In the genomic region with DNA sequence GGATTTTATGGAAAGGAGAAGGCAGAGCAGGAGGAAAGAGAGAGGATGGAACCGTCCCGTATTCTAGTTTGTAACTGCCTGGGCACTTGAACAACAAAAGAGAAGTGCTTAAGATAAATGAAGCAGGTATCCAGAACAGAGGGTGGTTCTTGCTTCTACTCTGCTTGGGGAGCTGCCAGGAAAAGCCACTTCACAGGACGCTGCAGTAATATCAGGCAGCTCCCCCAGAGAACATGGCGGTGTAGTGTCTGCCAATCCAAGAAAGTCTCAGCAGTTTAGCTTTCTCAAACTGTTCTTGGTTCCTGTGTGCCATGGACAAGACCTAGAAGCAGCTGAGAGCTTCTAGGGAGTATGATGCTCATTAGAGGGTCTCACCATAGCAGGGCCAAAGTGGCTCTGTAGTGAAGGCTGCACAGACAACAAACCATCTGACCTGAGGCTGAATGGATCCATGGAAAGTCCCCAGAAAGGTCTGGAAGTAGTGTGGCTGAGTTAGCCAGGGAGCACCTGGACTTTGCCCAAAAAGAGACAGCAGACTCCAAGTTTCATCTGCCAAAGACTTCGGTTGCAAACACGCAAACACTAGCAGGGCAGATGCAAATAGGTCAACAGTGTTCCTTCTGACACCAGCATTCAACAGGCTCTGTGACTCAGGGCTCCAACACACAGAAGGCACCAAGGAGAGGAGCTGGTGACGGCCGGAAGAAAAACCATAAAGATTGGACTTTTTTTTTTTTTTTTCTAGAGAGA, we compare ENCODE assay signal across 25 cellular contexts.
DNase-seq lines count a peak whose midpoint lies in the region; ATAC-seq and TF ChIP-seq lines count a peak whose summit lies in the region.
"Had no signal": no experiment of that assay in that cellular context is flagged by ENCODE, and none has a peak within 500 bp of the region (broad histone marks: within the 10 kb centered on the region; RNA-seq: fewer than 3 reads in every experiment).

No MANE protein-coding gene starts in this region.

- peaks cover 3% of the 10 kb centered on the region for H3K36me3 Mint-ChIP-seq in activated CD4-positive, alpha-beta T cell treated with anti-CD3 and anti-CD28 coated beads for 36 hours (ENCODE audit: low read depth)
- peaks cover 14% of the 10 kb centered on the region for H3K36me3 Mint-ChIP-seq in activated CD4-positive, alpha-beta T cell treated with anti-CD3 and anti-CD28 coated beads, Interleukin-2, amount 10 ng/mL, durations not matched to agents 7 days and 5 days (ENCODE audit: low read depth)
- H3K36me3 Mint-ChIP-seq: natural killer cell had no signal

- H3K4me3 Mint-ChIP-seq in activated CD4-positive, alpha-beta T cell treated with anti-CD3 and anti-CD28 coated beads for 36 hours = no peak overlapping the region
- no peak overlapping the region for H3K4me3 Mint-ChIP-seq in activated CD4-positive, alpha-beta T cell treated with anti-CD3 and anti-CD28 coated beads, Interleukin-2, amount 10 ng/mL, durations not matched to agents 7 days and 5 days
- H3K4me3 Mint-ChIP-seq: activated CD4-positive, alpha-beta T cell treated with anti-CD3 and anti-CD28 coated beads, Interleukin-2, amount 10 ng/mL, durations not matched to agents 24 days and 14 days; activated CD8-positive, alpha-beta memory T cell treated with anti-CD3 and anti-CD28 coated beads, Interleukin-2, amount 10 ng/mL, durations not matched to agents 7 days and 5 days; natural killer cell; stimulated activated naive CD8-positive, alpha-beta T cell treated with anti-CD3 and anti-CD28 coated beads, Interleukin-15, amount 100 ng/mL, for 72 hours had no signal

- ATAC-seq in activated CD4-positive, alpha-beta T cell treated with anti-CD3 and anti-CD28 coated beads for 36 hours = no peak
- no peak for ATAC-seq in GM21390 (IDR thresholded peaks at IDR 0.05; ENCODE audit: unreplicated experiment)
- ATAC-seq: A549; activated CD8-positive, alpha-beta memory T cell treated with anti-CD3 and anti-CD28 coated beads, Interleukin-2, amount 10 ng/mL, durations not matched to agents 7 days and 5 days; natural killer cell; stimulated activated naive CD8-positive, alpha-beta T cell treated with anti-CD3 and anti-CD28 coated beads, Interleukin-15, amount 100 ng/mL, for 72 hours had no signal

- H3K4me1 Mint-ChIP-seq in activated CD4-positive, alpha-beta T cell treated with anti-CD3 and anti-CD28 coated beads for 36 hours = peaks cover 71% of the 10 kb centered on the region
- H3K4me1 Mint-ChIP-seq in activated CD4-positive, alpha-beta T cell treated with anti-CD3 and anti-CD28 coated beads, Interleukin-2, amount 10 ng/mL, durations not matched to agents 7 days and 5 days = peaks cover 29% of the 10 kb centered on the region
- H3K4me1 Mint-ChIP-seq: natural killer cell had no signal

- POLR2A ChIA-PET in activated CD4-positive, alpha-beta T cell treated with anti-CD3 and anti-CD28 coated beads for 36 hours (lab: Charles Lee) = interaction anchor here (3.6 kb wide), 1 partner anchor 13 kb away, joined by 22 read pairs; no protein-coding TSS in a partner anchor
- POLR2A ChIA-PET in activated CD4-positive, alpha-beta T cell treated with anti-CD3 and anti-CD28 coated beads, Interleukin-2, amount 10 ng/mL, durations not matched to agents 7 days and 5 days (lab: Charles Lee) = no interaction called here

- H3K4me3 ChIP-seq in fibroblast of the aortic adventitia (ENCODE audit: low read depth, low read length) = no peak overlapping the region
- H3K4me3 ChIP-seq: A549, lower lobe of right lung had no signal

- H3K27me3 Mint-ChIP-seq in activated CD4-positive, alpha-beta T cell treated with anti-CD3 and anti-CD28 coated beads for 36 hours = no peaks in the 10 kb centered on the region
- no peaks in the 10 kb centered on the region for H3K27me3 Mint-ChIP-seq in activated CD4-positive, alpha-beta T cell treated with anti-CD3 and anti-CD28 coated beads, Interleukin-2, amount 10 ng/mL, durations not matched to agents 7 days and 5 days
- H3K27me3 Mint-ChIP-seq: activated CD4-positive, alpha-beta T cell treated with anti-CD3 and anti-CD28 coated beads, Interleukin-2, amount 10 ng/mL, durations not matched to agents 24 days and 14 days; stimulated activated naive CD8-positive, alpha-beta T cell treated with anti-CD3 and anti-CD28 coated beads, Interleukin-15, amount 100 ng/mL, for 72 hours had no signal

- H3K9me3 Mint-ChIP-seq in activated CD4-positive, alpha-beta T cell treated with anti-CD3 and anti-CD28 coated beads for 36 hours (ENCODE audit: low read depth) = no peaks in the 10 kb centered on the region
- no peaks in the 10 kb centered on the region for H3K9me3 Mint-ChIP-seq in activated CD4-positive, alpha-beta T cell treated with anti-CD3 and anti-CD28 coated beads, Interleukin-2, amount 10 ng/mL, durations not matched to agents 7 days and 5 days
- H3K9me3 Mint-ChIP-seq: natural killer cell; stimulated activated naive CD8-positive, alpha-beta T cell treated with anti-CD3 and anti-CD28 coated beads, Interleukin-15, amount 100 ng/mL, for 72 hours had no signal

- peak; percentile 44 for DNase-seq in activated CD4-positive, alpha-beta T cell treated with anti-CD3 and anti-CD28 coated beads for 36 hours
- DNase-seq in activated CD4-positive, alpha-beta T cell treated with anti-CD3 and anti-CD28 coated beads, Interleukin-2, amount 10 ng/mL, durations not matched to agents 7 days and 5 days = no peak
- DNase-seq in DMS79 (lab: John Stamatoyannopoulos, UW) = peak; percentile 25
- peak; percentile 36 for DNase-seq in NCI-H2196 (lab: John Stamatoyannopoulos, UW; ENCODE audit: unreplicated experiment)
- peak; percentile 8 for DNase-seq in fibroblast of the aortic adventitia (ENCODE audit: low read depth)
- DNase-seq in globus pallidus (ENCODE audit: low spot score) = no peak
- no peak for DNase-seq in NOMO-1 treated with DMSO at 0.1 percent for 48 hours (lab: John Stamatoyannopoulos, UW; ENCODE audit: unreplicated experiment)
- DNase-seq: activated CD4-positive, alpha-beta T cell treated with anti-CD3 and anti-CD28 coated beads, Interleukin-2, amount 10 ng/mL, durations not matched to agents 24 days and 14 days; activated CD8-positive, alpha-beta memory T cell treated with anti-CD3 and anti-CD28 coated beads, Interleukin-2, amount 10 ng/mL, durations not matched to agents 7 days and 5 days; activated naive CD4-positive, alpha-beta T cell treated with anti-CD3 and anti-CD28 coated beads, Interleukin-2, amount 50 U/mL, for 16 hours; amniotic stem cell; brain microvascular endothelial cell; COR-L47; glutamatergic neuron; KG1; lower lobe of right lung; natural killer cell; NCI-H1436; NCI-H2171 treated with DMSO at 0.1 percent for 48 hours; NCI-H774; small intestine; stimulated activated naive CD8-positive, alpha-beta T cell treated with anti-CD3 and anti-CD28 coated beads, Interleukin-15, amount 100 ng/mL, for 72 hours; WERI-Rb-1 had no signal

- intact Hi-C loops in activated CD4-positive, alpha-beta T cell treated with anti-CD3 and anti-CD28 coated beads for 36 hours (cut with DNase I, micrococcal nuclease) = loop anchor here in 1 of 2 experiments (10.0 kb wide), 1 partner anchor 618 kb away; the partner anchor contains the start of gene AKNA

- CTCF ChIA-PET in activated CD4-positive, alpha-beta T cell treated with anti-CD3 and anti-CD28 coated beads for 36 hours (lab: Charles Lee) = interaction anchor here (0.7 to 1.7 kb wide), 6 partner anchors 12 to 97 kb away, joined by 3 to 7 read pairs (median 4); no protein-coding TSS in a partner anchor
- CTCF ChIA-PET in activated CD4-positive, alpha-beta T cell treated with anti-CD3 and anti-CD28 coated beads, Interleukin-2, amount 10 ng/mL, durations not matched to agents 7 days and 5 days (lab: Charles Lee) = interaction anchor here (1.1 kb wide), 1 partner anchor 41 kb away, joined by 4 read pairs; no protein-coding TSS in a partner anchor

- peak overlapping the region; percentile 4 for H3K27ac Mint-ChIP-seq in activated CD4-positive, alpha-beta T cell treated with anti-CD3 and anti-CD28 coated beads for 36 hours
- no peak overlapping the region for H3K27ac Mint-ChIP-seq in activated CD4-positive, alpha-beta T cell treated with anti-CD3 and anti-CD28 coated beads, Interleukin-2, amount 10 ng/mL, durations not matched to agents 7 days and 5 days
- H3K27ac Mint-ChIP-seq: activated CD4-positive, alpha-beta T cell treated with anti-CD3 and anti-CD28 coated beads, Interleukin-2, amount 10 ng/mL, durations not matched to agents 24 days and 14 days; activated CD8-positive, alpha-beta memory T cell treated with anti-CD3 and anti-CD28 coated beads, Interleukin-2, amount 10 ng/mL, durations not matched to agents 7 days and 5 days; natural killer cell; stimulated activated naive CD8-positive, alpha-beta T cell treated with anti-CD3 and anti-CD28 coated beads, Interleukin-15, amount 100 ng/mL, for 72 hours had no signal

- TF ChIP-seq CTCF in fibroblast of the aortic adventitia (IDR thresholded peaks at IDR 0.05; ENCODE audit: insufficient read depth, low read length) = no peak

Comparison
In these comparisons a context has a peak if more than half of its experiments do, and no peak if none do; other contexts are left out.
1. DNase-seq: peak in activated CD4-positive, alpha-beta T cell treated with anti-CD3 and anti-CD28 coated beads for 36 hours (single experiment), DMS79 (single experiment), NCI-H2196 (single experiment) and fibroblast of the aortic adventitia (single experiment); none in activated CD4-positive, alpha-beta T cell treated with anti-CD3 and anti-CD28 coated beads, Interleukin-2, amount 10 ng/mL, durations not matched to agents 7 days and 5 days (single experiment), globus pallidus (single experiment) and NOMO-1 treated with DMSO at 0.1 percent for 48 hours (single experiment).